ENCODE assay signal across 2 cellular contexts in the genomic region with DNA sequence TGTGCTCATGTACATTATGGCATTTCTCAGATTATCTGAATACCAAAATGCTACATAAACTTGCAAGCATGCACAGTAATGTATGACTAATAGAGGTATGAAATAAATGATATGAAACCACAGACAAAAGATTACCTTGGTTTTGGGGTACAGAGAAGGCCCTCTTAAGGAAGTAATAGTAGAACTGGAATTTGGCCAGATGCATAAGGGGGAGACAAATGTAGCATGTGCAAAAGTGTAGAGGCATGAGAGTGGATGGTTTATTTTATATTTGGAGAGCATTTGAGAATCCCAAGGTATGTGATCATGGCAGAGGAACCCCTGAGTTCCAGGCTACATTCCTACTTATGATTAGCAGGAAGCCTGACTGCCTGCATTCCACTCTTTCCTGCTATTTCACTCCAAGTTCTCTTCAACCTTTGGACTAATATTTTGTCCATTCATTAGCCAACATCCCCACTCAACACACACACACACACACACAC.
TF ChIP-seq lines count a peak whose summit lies in the region.

No MANE protein-coding gene starts in this region.

TF ChIP-seq in GM23338, 12 proteins besides CTCF, POLR2A, EP300 and RAD21:
- TF ChIP-seq EZH2 (IDR thresholded peaks at IDR 0.05; ENCODE audit: low read depth, unreplicated experiment) (no peak), STAT1 (IDR thresholded peaks at IDR 0.05; ENCODE audit: unreplicated experiment) (no peak), ZNF331 (CRISPR knock-in tag; IDR thresholded peaks at IDR 0.05; ENCODE audit: low read depth) (no peak), EZH2phosphoT487 (IDR thresholded peaks at IDR 0.05; ENCODE audit: unreplicated experiment) (no peak), ETS1 (IDR thresholded peaks at IDR 0.05) (no peak), ZNF114 (CRISPR knock-in tag; IDR thresholded peaks at IDR 0.05) (no peak), POLR2AphosphoS5 (IDR thresholded peaks at IDR 0.05; ENCODE audit: low read depth) (no peak), CREB1 (CRISPR knock-in tag; IDR thresholded peaks at IDR 0.05; ENCODE audit: low read depth) (no peak), JUNB (IDR thresholded peaks at IDR 0.05; ENCODE audit: unreplicated experiment) (no peak), NANOG (IDR thresholded peaks at IDR 0.05; ENCODE audit: borderline replicate concordance) (no peak)
- TF ChIP-seq, protein P1, sequence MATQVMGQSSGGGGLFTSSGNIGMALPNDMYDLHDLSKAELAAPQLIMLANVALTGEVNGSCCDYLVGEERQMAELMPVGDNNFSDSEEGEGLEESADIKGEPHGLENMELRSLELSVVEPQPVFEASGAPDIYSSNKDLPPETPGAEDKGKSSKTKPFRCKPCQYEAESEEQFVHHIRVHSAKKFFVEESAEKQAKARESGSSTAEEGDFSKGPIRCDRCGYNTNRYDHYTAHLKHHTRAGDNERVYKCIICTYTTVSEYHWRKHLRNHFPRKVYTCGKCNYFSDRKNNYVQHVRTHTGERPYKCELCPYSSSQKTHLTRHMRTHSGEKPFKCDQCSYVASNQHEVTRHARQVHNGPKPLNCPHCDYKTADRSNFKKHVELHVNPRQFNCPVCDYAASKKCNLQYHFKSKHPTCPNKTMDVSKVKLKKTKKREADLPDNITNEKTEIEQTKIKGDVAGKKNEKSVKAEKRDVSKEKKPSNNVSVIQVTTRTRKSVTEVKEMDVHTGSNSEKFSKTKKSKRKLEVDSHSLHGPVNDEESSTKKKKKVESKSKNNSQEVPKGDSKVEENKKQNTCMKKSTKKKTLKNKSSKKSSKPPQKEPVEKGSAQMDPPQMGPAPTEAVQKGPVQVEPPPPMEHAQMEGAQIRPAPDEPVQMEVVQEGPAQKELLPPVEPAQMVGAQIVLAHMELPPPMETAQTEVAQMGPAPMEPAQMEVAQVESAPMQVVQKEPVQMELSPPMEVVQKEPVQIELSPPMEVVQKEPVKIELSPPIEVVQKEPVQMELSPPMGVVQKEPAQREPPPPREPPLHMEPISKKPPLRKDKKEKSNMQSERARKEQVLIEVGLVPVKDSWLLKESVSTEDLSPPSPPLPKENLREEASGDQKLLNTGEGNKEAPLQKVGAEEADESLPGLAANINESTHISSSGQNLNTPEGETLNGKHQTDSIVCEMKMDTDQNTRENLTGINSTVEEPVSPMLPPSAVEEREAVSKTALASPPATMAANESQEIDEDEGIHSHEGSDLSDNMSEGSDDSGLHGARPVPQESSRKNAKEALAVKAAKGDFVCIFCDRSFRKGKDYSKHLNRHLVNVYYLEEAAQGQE (IDR thresholded peaks at IDR 0.05; ENCODE audit: unreplicated experiment): no peak
TF ChIP-seq in GM23338: peak in this region for 0.

TF ChIP-seq in endothelial cell of umbilical vein, 7 proteins besides CTCF, POLR2A, EP300 and RAD21:
- TF ChIP-seq FOS (IDR thresholded peaks at IDR 0.05; ENCODE audit: borderline replicate concordance, insufficient read depth, low read length) (peak; percentile 28), MAX (IDR thresholded peaks at IDR 0.05; ENCODE audit: insufficient read depth, insufficient read length) (no peak)
